In genomic region chr17:40980117-40980516, GRCh38 we compare ENCODE assay signal across 19 cellular contexts. TPM values are rescaled to one million over a fixed set of nuclear protein-coding genes. Genes with fewer than 3 reads are reported as not detected.
A peak's percentile ranks its signal among the peaks of the same experiment; 100 is the strongest.
DNase-seq lines count a peak whose midpoint lies in the region; ATAC-seq, FAIRE-seq and TF ChIP-seq lines count a peak whose summit lies in the region.
"Had no signal": no experiment of that assay in that cellular context is flagged by ENCODE, and none has a peak within 500 bp of the region (broad histone marks: within the 10 kb centered on the region; RNA-seq: fewer than 3 reads in every experiment).

No MANE protein-coding gene starts in this region.

- no peaks in the 10 kb centered on the region for H3K9me3 Mint-ChIP-seq in HFFc6

- DNase-seq in HepG2 (ENCODE audit: low spot score) = no peak
- DNase-seq in right lobe of liver = no peak
- no peak for DNase-seq in trophoblast cell
- no peak for DNase-seq in aorta
- DNase-seq in OCI-M2 (lab: John Stamatoyannopoulos, UW; ENCODE audit: unreplicated experiment) = no peak
- DNase-seq in HFFc6 = no peak
- DNase-seq: 8988T, MV-4-11, NCI-H1694 treated with DMSO at 0.1 percent for 48 hours, NCI-H82, OCI-M1, SHP77 had no signal

- H3K14ac ChIP-seq in trophoblast cell (ENCODE audit: low read length) = no peak overlapping the region

- no peak overlapping the region for H3K18ac ChIP-seq in trophoblast cell (ENCODE audit: low read length)

- CTCF ChIA-PET in HepG2 (lab: Yijun Ruan, JAX; ENCODE audit: low intra/inter-chr PET ratio, low total read pairs) = no interaction called here

- H3K4me3 ChIP-seq in HepG2 (replicated peaks in 1 of 3; ENCODE audit: insufficient read depth in 1 of 3, low read depth in 2 of 3, low read length in 3 of 3) = no peak overlapping the region
- H3K4me3 ChIP-seq in right lobe of liver = no peak overlapping the region
- H3K4me3 ChIP-seq in mesodermal cell (ENCODE audit: extremely low read depth, insufficient read depth, low read length, poor library complexity, severe bottlenecking) = no peak overlapping the region
- no peak overlapping the region for H3K4me3 ChIP-seq in trophoblast cell (ENCODE audit: low read depth, low read length)
- no peak overlapping the region for H3K4me3 ChIP-seq in aorta (ENCODE audit: low read length in 2 of 2)

- no peak overlapping the region for H2AK5ac ChIP-seq in trophoblast cell (ENCODE audit: low read length)

- H3K79me1 ChIP-seq in trophoblast cell (ENCODE audit: low read length) = peaks cover 3% of the 10 kb centered on the region

- H3K27me3 ChIP-seq in HepG2 (ENCODE audit: control insufficient read depth in 1 of 2, insufficient read depth in 2 of 2, low read length in 2 of 2) (no peaks in the 10 kb centered on the region), right lobe of liver (no peaks in the 10 kb centered on the region), trophoblast cell (ENCODE audit: insufficient read depth, low read length) (no peaks in the 10 kb centered on the region), aorta (ENCODE audit: control insufficient read depth in 1 of 2, insufficient read depth in 2 of 2, low read length in 1 of 2) (peaks cover 0 to 2% of the 10 kb centered on the region in 2 donors)

- BruUV-seq in HepG2 (replicated peaks; lab: Mats Ljungman, UMichigan) = no TSS peak

- WGBS in HepG2 (ENCODE audit: low lambda C conversion rate) = 82% methylated on average over 3 of the region's 3 CpGs
- WGBS in right lobe of liver (ENCODE audit: insufficient coverage, low coverage, low lambda C conversion rate, missing lambda C conversion rate) = 79% methylated on average over 3 of the region's 3 CpGs
- 84 to 88% methylated on average over 2 to 3 of the region's 3 CpGs for whole genome bisulfite sequencing in mesodermal cell (ENCODE audit: insufficient coverage in 2 of 2), 2 experiments
- WGBS in trophoblast cell (ENCODE audit: extremely low coverage, insufficient coverage, insufficient read length) = no CpG with 5 or more reads among the region's 3 CpGs
- WGBS in aorta, 2 donors = 85 to 90% methylated on average over 3 of the region's 3 CpGs

- no peak for ATAC-seq in HepG2
- no peak for ATAC-seq in right lobe of liver
- ATAC-seq in aorta (ENCODE audit: low FRiP score) = no peak
- ATAC-seq in HG02970 (IDR thresholded peaks at IDR 0.05; ENCODE audit: low FRiP score, unreplicated experiment) = no peak
- ATAC-seq: HCT116 had no signal

- H3K23ac ChIP-seq in trophoblast cell (ENCODE audit: low read length) = no peak overlapping the region

- H3K27me3 Mint-ChIP-seq in HFFc6 (ENCODE audit: insufficient read depth) = no peaks in the 10 kb centered on the region

- no peak overlapping the region for H3K27ac Mint-ChIP-seq in HFFc6

- H3K36me3 ChIP-seq in HepG2 (replicated peaks in 1 of 2; ENCODE audit: control insufficient read depth in 1 of 2, insufficient read depth in 2 of 2, low read length in 2 of 2) (no peaks in the 10 kb centered on the region), right lobe of liver (no peaks in the 10 kb centered on the region), mesodermal cell (ENCODE audit: control insufficient read depth, insufficient read depth, low read length) (no peaks in the 10 kb centered on the region), trophoblast cell (ENCODE audit: control insufficient read depth in 1 of 2, insufficient read depth in 2 of 2, low read length in 2 of 2) (no peaks in the 10 kb centered on the region), aorta (ENCODE audit: control insufficient read depth in 1 of 2, insufficient read depth in 2 of 2, low read length in 1 of 2) (no peaks in the 10 kb centered on the region)

- no peak overlapping the region for H4K91ac ChIP-seq in trophoblast cell (ENCODE audit: low read depth, low read length)

- H3K79me2 ChIP-seq in HepG2 (ENCODE audit: insufficient read depth, low read length) (no peaks in the 10 kb centered on the region), trophoblast cell (ENCODE audit: control insufficient read depth, insufficient read depth, low read length, poor library complexity) (no peaks in the 10 kb centered on the region)

- H3K27ac ChIP-seq in HepG2 (ENCODE audit: extremely low read length, insufficient read depth, low read length) (no peak overlapping the region), right lobe of liver (no peak overlapping the region), mesodermal cell (ENCODE audit: low read depth, low read length, severe bottlenecking) (peak overlapping the region; percentile 26), trophoblast cell (ENCODE audit: low read depth, low read length) (peak overlapping the region; percentile 6), aorta (ENCODE audit: low read depth in 1 of 2, low read length in 2 of 2) (no peak overlapping the region)
- H3K27ac ChIP-seq: KMS-11 had no signal

- no peak overlapping the region for H3K4me3 Mint-ChIP-seq in HFFc6

- in situ Hi-C loops in HepG2 (cut with HindIII; ENCODE audit: extremely low pct_ligation_motif_present, low pct_unique_long_range_greater_than_20kb) = no loop called here

- H3K4me2 ChIP-seq in HepG2 (ENCODE audit: low read depth, low read length) (no peak overlapping the region), trophoblast cell (ENCODE audit: low read length) (peak overlapping the region; percentile 7)
- H3K4me2 ChIP-seq: KMS-11 had no signal

- no peak for TF ChIP-seq EP300 in HepG2 (IDR thresholded peaks at IDR 0.05; ENCODE audit: low read depth in 2 of 2, low read length in 2 of 2)
- TF ChIP-seq EP300 in HepG2 (CRISPR knock-in tag; IDR thresholded peaks at IDR 0.05; ENCODE audit: borderline replicate concordance) = no peak

- peaks cover 6% of the 10 kb centered on the region; the same call in 1 of the 2 replicates for H3K4me1 ChIP-seq in HepG2 (ENCODE audit: insufficient read depth, low read length)
- no peaks in the 10 kb centered on the region for H3K4me1 ChIP-seq in right lobe of liver
- no peaks in the 10 kb centered on the region for H3K4me1 ChIP-seq in mesodermal cell (ENCODE audit: control insufficient read depth, insufficient read depth, low read length, poor library complexity, severe bottlenecking)
- H3K4me1 ChIP-seq in trophoblast cell (ENCODE audit: control insufficient read depth in 1 of 2, insufficient read depth in 2 of 2, low read length in 2 of 2) = peaks cover 7 to 16% of the 10 kb centered on the region in 2 experiments
- H3K4me1 ChIP-seq in aorta (ENCODE audit: control insufficient read depth in 1 of 2, insufficient read depth in 2 of 2, low read length in 2 of 2) = no peaks in the 10 kb centered on the region

- H4K20me1 ChIP-seq in HepG2 (ENCODE audit: insufficient read depth, low read length) = no peaks in the 10 kb centered on the region

- H3K36me3 Mint-ChIP-seq in HFFc6 (ENCODE audit: low read depth) = no peaks in the 10 kb centered on the region

- H2BK5ac ChIP-seq in trophoblast cell (ENCODE audit: low read depth, low read length, poor library complexity) = no peak overlapping the region

- POLR2A ChIA-PET in HepG2 (lab: Yijun Ruan, JAX) = no interaction called here

- FAIRE-seq in HepG2 (lab: Jason Lieb, UNC) = no peak
- FAIRE-seq: G401.6 had no signal

- no peak overlapping the region for H2BK120ac ChIP-seq in trophoblast cell (ENCODE audit: insufficient read depth, low read length, poor library complexity)

- no peak overlapping the region for H3K4ac ChIP-seq in trophoblast cell (ENCODE audit: low read depth, low read length)

- no peak for TF ChIP-seq POLR2A in HepG2 (IDR thresholded peaks at IDR 0.05; ENCODE audit: insufficient read depth in 1 of 2, low read depth in 2 of 2, low read length in 2 of 2)
- TF ChIP-seq POLR2A in right lobe of liver (IDR thresholded peaks at IDR 0.05) = no peak

- H3K9ac ChIP-seq in HepG2 (ENCODE audit: insufficient read depth, low read depth, low read length) = no peak overlapping the region
- no peak overlapping the region for H3K9ac ChIP-seq in trophoblast cell (ENCODE audit: low read length)
- H3K9ac ChIP-seq: KMS-11 had no signal

- H2AFZ ChIP-seq in HepG2 (ENCODE audit: low read length) (no peak overlapping the region), trophoblast cell (ENCODE audit: insufficient read depth, low read length, poor library complexity) (no peak overlapping the region)

- no peak for TF ChIP-seq RAD21 in HepG2 (CRISPR knock-in tag; IDR thresholded peaks at IDR 0.05)

- H2BK12ac ChIP-seq in trophoblast cell (ENCODE audit: low read length) = no peak overlapping the region

- H3K9me3 ChIP-seq in HepG2 (ENCODE audit: low read length) = no peaks in the 10 kb centered on the region
- H3K9me3 ChIP-seq in right lobe of liver = no peaks in the 10 kb centered on the region
- H3K9me3 ChIP-seq in mesodermal cell (ENCODE audit: control insufficient read depth, low read length) = no peaks in the 10 kb centered on the region
- H3K9me3 ChIP-seq in trophoblast cell (ENCODE audit: insufficient read depth, low read depth, low read length) = no peaks in the 10 kb centered on the region
- no peaks in the 10 kb centered on the region for H3K9me3 ChIP-seq in aorta (ENCODE audit: control insufficient read depth, low read length)

- no peak overlapping the region for H4K12ac ChIP-seq in trophoblast cell (ENCODE audit: low read depth, low read length)

- no peak overlapping the region for H4K8ac ChIP-seq in trophoblast cell (ENCODE audit: low read depth, low read length)

- intact Hi-C loops in HepG2 (cut with micrococcal nuclease; ENCODE audit: unreplicated experiment) = no loop called here
- intact Hi-C loops in right lobe of liver (cut with DNase I) = no loop called here
- intact Hi-C loops in aorta (cut with DNase I) = no loop called here

- no peak for TF ChIP-seq CTCF in HepG2 (CRISPR knock-in tag; IDR thresholded peaks at IDR 0.05)
- TF ChIP-seq CTCF in right lobe of liver (IDR thresholded peaks at IDR 0.05) = no peak
- TF ChIP-seq CTCF in HFFc6 (IDR thresholded peaks at IDR 0.05) = no peak

- H3K4me1 Mint-ChIP-seq in HFFc6 (ENCODE audit: low read depth) = no peaks in the 10 kb centered on the region

RNA-seq across cellular contexts. Expression of gene KRT40, which starts 4.0 kb away (rescaled TPM):
- total RNA-seq in HepG2 (2016; rRNA removed; fragmentation: Illumina TruSeq; extraction: Trizol) = not detected in 2 replicates
- total RNA-seq in HepG2 (2016; cell fraction: cytosol; rRNA removed; fragmentation: Illumina TruSeq; extraction: Trizol; ENCODE audit: low read depth) = not detected in 2 replicates
- not detected in 2 replicates for total RNA-seq in HepG2 (2016; cell fraction: insoluble cytoplasmic fraction; rRNA removed; fragmentation: Illumina TruSeq; extraction: Trizol)
- not detected in 2 replicates for total RNA-seq in HepG2 (2016; cell fraction: membrane; rRNA removed; fragmentation: Illumina TruSeq; extraction: Trizol)
- not detected in 2 replicates for total RNA-seq in HepG2 (2016; cell fraction: nucleus; rRNA removed; fragmentation: Illumina TruSeq; extraction: Trizol)
- polyA plus RNA-seq in HepG2 (2011; rRNA removed) = not detected in 2 replicates
- not detected in 2 replicates for polyA plus RNA-seq in HepG2 (2011; cell fraction: cytosol; rRNA removed)
- polyA plus RNA-seq in HepG2 (2011; cell fraction: nucleus; rRNA removed) = not detected in 2 replicates
- polyA plus RNA-seq in HepG2 (2012) = not detected in 2 replicates
- polyA plus RNA-seq in HepG2 (2016; cell fraction: cytosol; fragmentation: Illumina TruSeq; extraction: Trizol; ENCODE audit: low read depth) = not detected in 2 replicates
- not detected in 2 replicates for polyA plus RNA-seq in HepG2 (2016; cell fraction: insoluble cytoplasmic fraction; fragmentation: Illumina TruSeq; extraction: Trizol; ENCODE audit: low read depth)
- not detected in 2 replicates for polyA plus RNA-seq in HepG2 (2016; cell fraction: membrane; fragmentation: Illumina TruSeq; extraction: Trizol; ENCODE audit: low read depth)
- not detected in 2 replicates for polyA plus RNA-seq in HepG2 (2016; cell fraction: nucleus; fragmentation: Illumina TruSeq; extraction: Trizol; ENCODE audit: insufficient read depth, low read depth)
- polyA minus RNA-seq in HepG2 (2011; rRNA and poly(A)+ RNA removed; ENCODE audit: low replicate concordance) = not detected in 2 replicates
- polyA minus RNA-seq in HepG2 (2011; cell fraction: cytosol; rRNA and poly(A)+ RNA removed) = not detected in 2 replicates
- polyA minus RNA-seq in HepG2 (2011; cell fraction: nucleus; rRNA and poly(A)+ RNA removed) = not detected in 2 replicates
- not detected for total RNA-seq in right lobe of liver
- polyA plus RNA-seq in mesodermal cell (2013, experiment 1 of 2) = not detected
- not detected for polyA plus RNA-seq in mesodermal cell (2013, experiment 2 of 2)
- not detected in 2 replicates for polyA plus RNA-seq in trophoblast cell (2013)
- not detected for total RNA-seq in aorta
- polyA plus RNA-seq in aorta = not detected
- total RNA-seq in HFFc6 (2021; fragmentation: NEBNext Ultra II Directional; extraction: Animal tissue kit (Norgen Biotek cat#: 25700)) = not detected
- total RNA-seq: RPMI7951 had no signal
- polyA plus RNA-seq: AG04450 had no signal

RNA-seq across cellular contexts. Expression of gene KRT39, which starts 13.4 kb away (rescaled TPM):
- total RNA-seq in HepG2 (2016; rRNA removed; fragmentation: Illumina TruSeq; extraction: Trizol) (0.07 TPM in 1 of 2 replicates, not detected in the other), right lobe of liver (not detected), aorta (not detected)
- total RNA-seq in HepG2 (2016; cell fraction: cytosol; rRNA removed; fragmentation: Illumina TruSeq; extraction: Trizol; ENCODE audit: low read depth) = not detected in 2 replicates
- not detected in 2 replicates for total RNA-seq in HepG2 (2016; cell fraction: insoluble cytoplasmic fraction; rRNA removed; fragmentation: Illumina TruSeq; extraction: Trizol)
- not detected in 2 replicates for total RNA-seq in HepG2 (2016; cell fraction: membrane; rRNA removed; fragmentation: Illumina TruSeq; extraction: Trizol)
- total RNA-seq in HepG2 (2016; cell fraction: nucleus; rRNA removed; fragmentation: Illumina TruSeq; extraction: Trizol) = 0.22 TPM in 1 of 2 replicates, not detected in the other
- polyA plus RNA-seq in HepG2 (2011; rRNA removed) (1.2 and 1.6 TPM in 2 replicates), aorta (not detected)
- polyA plus RNA-seq in HepG2 (2011; cell fraction: cytosol; rRNA removed) = 0.78 and 0.97 TPM in 2 replicates
- 1.9 and 3.2 TPM in 2 replicates for polyA plus RNA-seq in HepG2 (2011; cell fraction: nucleus; rRNA removed)
- polyA plus RNA-seq in HepG2 (2012) = 0.28 and 1.8 TPM in 2 replicates
- not detected in 2 replicates for polyA plus RNA-seq in HepG2 (2016; cell fraction: cytosol; fragmentation: Illumina TruSeq; extraction: Trizol; ENCODE audit: low read depth)
- polyA plus RNA-seq in HepG2 (2016; cell fraction: insoluble cytoplasmic fraction; fragmentation: Illumina TruSeq; extraction: Trizol; ENCODE audit: low read depth) = not detected in 2 replicates
- not detected in 2 replicates for polyA plus RNA-seq in HepG2 (2016; cell fraction: membrane; fragmentation: Illumina TruSeq; extraction: Trizol; ENCODE audit: low read depth)
- not detected in 2 replicates for polyA plus RNA-seq in HepG2 (2016; cell fraction: nucleus; fragmentation: Illumina TruSeq; extraction: Trizol; ENCODE audit: insufficient read depth, low read depth)
- 0.46 TPM in 1 of 2 replicates, not detected in the other for polyA minus RNA-seq in HepG2 (2011; rRNA and poly(A)+ RNA removed; ENCODE audit: low replicate concordance)
- polyA minus RNA-seq in HepG2 (2011; cell fraction: cytosol; rRNA and poly(A)+ RNA removed) = 0.59 and 0.62 TPM in 2 replicates
- 0.52 and 1.4 TPM in 2 replicates for polyA minus RNA-seq in HepG2 (2011; cell fraction: nucleus; rRNA and poly(A)+ RNA removed)
- not detected for polyA plus RNA-seq in mesodermal cell (2013, experiment 1 of 2)
- not detected for polyA plus RNA-seq in mesodermal cell (2013, experiment 2 of 2)
- not detected in 2 replicates for polyA plus RNA-seq in trophoblast cell (2013)
- not detected for total RNA-seq in HFFc6 (2021; fragmentation: NEBNext Ultra II Directional; extraction: Animal tissue kit (Norgen Biotek cat#: 25700))

RNA-seq across cellular contexts. Expression of gene KRTAP3-3, which starts 13.8 kb away (rescaled TPM):
- total RNA-seq in HepG2 (2016; rRNA removed; fragmentation: Illumina TruSeq; extraction: Trizol) = not detected in 2 replicates
- total RNA-seq in HepG2 (2016; cell fraction: cytosol; rRNA removed; fragmentation: Illumina TruSeq; extraction: Trizol; ENCODE audit: low read depth) = not detected in 2 replicates
- not detected in 2 replicates for total RNA-seq in HepG2 (2016; cell fraction: insoluble cytoplasmic fraction; rRNA removed; fragmentation: Illumina TruSeq; extraction: Trizol)
- total RNA-seq in HepG2 (2016; cell fraction: membrane; rRNA removed; fragmentation: Illumina TruSeq; extraction: Trizol) = not detected in 2 replicates
- not detected in 2 replicates for total RNA-seq in HepG2 (2016; cell fraction: nucleus; rRNA removed; fragmentation: Illumina TruSeq; extraction: Trizol)
- not detected in 2 replicates for polyA plus RNA-seq in HepG2 (2011; rRNA removed)
- polyA plus RNA-seq in HepG2 (2011; cell fraction: cytosol; rRNA removed) = not detected in 2 replicates
- polyA plus RNA-seq in HepG2 (2011; cell fraction: nucleus; rRNA removed) = not detected in 2 replicates
- not detected in 2 replicates for polyA plus RNA-seq in HepG2 (2012)
- not detected in 2 replicates for polyA plus RNA-seq in HepG2 (2016; cell fraction: cytosol; fragmentation: Illumina TruSeq; extraction: Trizol; ENCODE audit: low read depth)
- not detected in 2 replicates for polyA plus RNA-seq in HepG2 (2016; cell fraction: insoluble cytoplasmic fraction; fragmentation: Illumina TruSeq; extraction: Trizol; ENCODE audit: low read depth)
- not detected in 2 replicates for polyA plus RNA-seq in HepG2 (2016; cell fraction: membrane; fragmentation: Illumina TruSeq; extraction: Trizol; ENCODE audit: low read depth)
- polyA plus RNA-seq in HepG2 (2016; cell fraction: nucleus; fragmentation: Illumina TruSeq; extraction: Trizol; ENCODE audit: insufficient read depth, low read depth) = not detected in 2 replicates
- polyA minus RNA-seq in HepG2 (2011; rRNA and poly(A)+ RNA removed; ENCODE audit: low replicate concordance) = not detected in 2 replicates
- not detected in 2 replicates for polyA minus RNA-seq in HepG2 (2011; cell fraction: cytosol; rRNA and poly(A)+ RNA removed)
- polyA minus RNA-seq in HepG2 (2011; cell fraction: nucleus; rRNA and poly(A)+ RNA removed) = not detected in 2 replicates
- total RNA-seq in right lobe of liver = not detected
- polyA plus RNA-seq in mesodermal cell (2013, experiment 1 of 2) = not detected
- not detected for polyA plus RNA-seq in mesodermal cell (2013, experiment 2 of 2)
- polyA plus RNA-seq in trophoblast cell (2013) = not detected in 2 replicates
- not detected for total RNA-seq in aorta
- not detected for polyA plus RNA-seq in aorta
- not detected for total RNA-seq in HFFc6 (2021; fragmentation: NEBNext Ultra II Directional; extraction: Animal tissue kit (Norgen Biotek cat#: 25700))
- total RNA-seq: RPMI7951 had no signal
- polyA plus RNA-seq: AG04450 had no signal

RNA-seq across cellular contexts. Expression of gene KRTAP3-2, which starts 19.6 kb away (rescaled TPM):
- total RNA-seq in HepG2 (2016; rRNA removed; fragmentation: Illumina TruSeq; extraction: Trizol) (not detected in 2 replicates), right lobe of liver (not detected), aorta (not detected)
- not detected in 2 replicates for total RNA-seq in HepG2 (2016; cell fraction: cytosol; rRNA removed; fragmentation: Illumina TruSeq; extraction: Trizol; ENCODE audit: low read depth)
- not detected in 2 replicates for total RNA-seq in HepG2 (2016; cell fraction: insoluble cytoplasmic fraction; rRNA removed; fragmentation: Illumina TruSeq; extraction: Trizol)
- total RNA-seq in HepG2 (2016; cell fraction: membrane; rRNA removed; fragmentation: Illumina TruSeq; extraction: Trizol) = not detected in 2 replicates
- not detected in 2 replicates for total RNA-seq in HepG2 (2016; cell fraction: nucleus; rRNA removed; fragmentation: Illumina TruSeq; extraction: Trizol)
- polyA plus RNA-seq in HepG2 (2011; rRNA removed) (not detected in 2 replicates), aorta (not detected)
- not detected in 2 replicates for polyA plus RNA-seq in HepG2 (2011; cell fraction: cytosol; rRNA removed)
- 0.29 TPM in 1 of 2 replicates, not detected in the other for polyA plus RNA-seq in HepG2 (2011; cell fraction: nucleus; rRNA removed)
- polyA plus RNA-seq in HepG2 (2012) = not detected in 2 replicates
- not detected in 2 replicates for polyA plus RNA-seq in HepG2 (2016; cell fraction: cytosol; fragmentation: Illumina TruSeq; extraction: Trizol; ENCODE audit: low read depth)
- polyA plus RNA-seq in HepG2 (2016; cell fraction: insoluble cytoplasmic fraction; fragmentation: Illumina TruSeq; extraction: Trizol; ENCODE audit: low read depth) = not detected in 2 replicates
- not detected in 2 replicates for polyA plus RNA-seq in HepG2 (2016; cell fraction: membrane; fragmentation: Illumina TruSeq; extraction: Trizol; ENCODE audit: low read depth)
- not detected in 2 replicates for polyA plus RNA-seq in HepG2 (2016; cell fraction: nucleus; fragmentation: Illumina TruSeq; extraction: Trizol; ENCODE audit: insufficient read depth, low read depth)
- polyA minus RNA-seq in HepG2 (2011; rRNA and poly(A)+ RNA removed; ENCODE audit: low replicate concordance) = not detected in 2 replicates
- not detected in 2 replicates for polyA minus RNA-seq in HepG2 (2011; cell fraction: cytosol; rRNA and poly(A)+ RNA removed)
- polyA minus RNA-seq in HepG2 (2011; cell fraction: nucleus; rRNA and poly(A)+ RNA removed) = not detected in 2 replicates
- polyA plus RNA-seq in mesodermal cell (2013, experiment 1 of 2) = not detected
- not detected for polyA plus RNA-seq in mesodermal cell (2013, experiment 2 of 2)
- not detected in 2 replicates for polyA plus RNA-seq in trophoblast cell (2013)
- total RNA-seq in HFFc6 (2021; fragmentation: NEBNext Ultra II Directional; extraction: Animal tissue kit (Norgen Biotek cat#: 25700)) = not detected
- total RNA-seq: RPMI7951 had no signal
- polyA plus RNA-seq: AG04450 had no signal

RNA-seq across cellular contexts. Expression of gene KRTAP3-1, which starts 28.8 kb away (rescaled TPM):
- total RNA-seq in HepG2 (2016; rRNA removed; fragmentation: Illumina TruSeq; extraction: Trizol) = 0.29 and 0.81 TPM in 2 replicates
- total RNA-seq in HepG2 (2016; cell fraction: cytosol; rRNA removed; fragmentation: Illumina TruSeq; extraction: Trizol; ENCODE audit: low read depth) = 0.53 and 1.3 TPM in 2 replicates
- 0.51 and 0.95 TPM in 2 replicates for total RNA-seq in HepG2 (2016; cell fraction: insoluble cytoplasmic fraction; rRNA removed; fragmentation: Illumina TruSeq; extraction: Trizol)
- total RNA-seq in HepG2 (2016; cell fraction: membrane; rRNA removed; fragmentation: Illumina TruSeq; extraction: Trizol) = 0.34 and 0.80 TPM in 2 replicates
- total RNA-seq in HepG2 (2016; cell fraction: nucleus; rRNA removed; fragmentation: Illumina TruSeq; extraction: Trizol) = 0.75 TPM in 1 of 2 replicates, not detected in the other
- polyA plus RNA-seq in HepG2 (2011; rRNA removed) = 3.7 and 3.8 TPM in 2 replicates
- polyA plus RNA-seq in HepG2 (2011; cell fraction: cytosol; rRNA removed) = 2.8 and 4.6 TPM in 2 replicates
- polyA plus RNA-seq in HepG2 (2011; cell fraction: nucleus; rRNA removed) = 5.1 and 5.2 TPM in 2 replicates
- polyA plus RNA-seq in HepG2 (2012) = 2.0 and 9.6 TPM in 2 replicates
- 1.8 and 2.2 TPM in 2 replicates for polyA plus RNA-seq in HepG2 (2016; cell fraction: cytosol; fragmentation: Illumina TruSeq; extraction: Trizol; ENCODE audit: low read depth)
- 1.7 and 2.7 TPM in 2 replicates for polyA plus RNA-seq in HepG2 (2016; cell fraction: insoluble cytoplasmic fraction; fragmentation: Illumina TruSeq; extraction: Trizol; ENCODE audit: low read depth)
- 1.5 and 2.3 TPM in 2 replicates for polyA plus RNA-seq in HepG2 (2016; cell fraction: membrane; fragmentation: Illumina TruSeq; extraction: Trizol; ENCODE audit: low read depth)
- 2.6 TPM in 2 replicates for polyA plus RNA-seq in HepG2 (2016; cell fraction: nucleus; fragmentation: Illumina TruSeq; extraction: Trizol; ENCODE audit: insufficient read depth, low read depth)
- polyA minus RNA-seq in HepG2 (2011; rRNA and poly(A)+ RNA removed; ENCODE audit: low replicate concordance) = 4.9 TPM in 1 of 2 replicates, not detected in the other
- 1.6 TPM in 1 of 2 replicates, not detected in the other for polyA minus RNA-seq in HepG2 (2011; cell fraction: cytosol; rRNA and poly(A)+ RNA removed)
- polyA minus RNA-seq in HepG2 (2011; cell fraction: nucleus; rRNA and poly(A)+ RNA removed) = 2.5 and 2.6 TPM in 2 replicates
- total RNA-seq in right lobe of liver = not detected
- not detected for polyA plus RNA-seq in mesodermal cell (2013, experiment 1 of 2)
- not detected for polyA plus RNA-seq in mesodermal cell (2013, experiment 2 of 2)
- 0.10 and 0.18 TPM in 2 replicates for polyA plus RNA-seq in trophoblast cell (2013)
- total RNA-seq in aorta = not detected
- not detected for polyA plus RNA-seq in aorta
- 10 to 100 TPM in 1 of 6 experiments, 1 to 10 TPM in 5; 2.5 to 10.2 (median 3.3) TPM for total RNA-seq in HFFc6 (2021; fragmentation: NEBNext Ultra II Directional; extraction: Animal tissue kit (Norgen Biotek cat#: 25700))
- total RNA-seq: RPMI7951 had no signal
- polyA plus RNA-seq: AG04450 had no signal

Comparison
In these comparisons a context has a peak if more than half of its experiments do, and no peak if none do; other contexts are left out.
1. H3K27ac ChIP-seq: peak in mesodermal cell (single experiment) and trophoblast cell (single experiment); none in HepG2 (single experiment), right lobe of liver (0 of 3) and aorta (0 of 2).